9 cellular contexts compared by ENCODE assay signal in genomic region chr21:45590246-45590725, GRCh38. TPM values are rescaled to one million over a fixed set of nuclear protein-coding genes. Genes with fewer than 3 reads are reported as not detected.
DNase-seq lines count a peak whose midpoint lies in the region; ATAC-seq and TF ChIP-seq lines count a peak whose summit lies in the region.
"Had no signal": no experiment of that assay in that cellular context is flagged by ENCODE, and none has a peak within 500 bp of the region (broad histone marks: within the 10 kb centered on the region; RNA-seq: fewer than 3 reads in every experiment).

No MANE protein-coding gene starts in this region.

- peak; percentile 49 for ATAC-seq in memory B cell (ENCODE audit: low read depth)
- ATAC-seq in GM19452 (IDR thresholded peaks at IDR 0.05; ENCODE audit: unreplicated experiment) = no peak

- no peak for TF ChIP-seq CTCF in dorsolateral prefrontal cortex (IDR thresholded peaks at IDR 0.05 in 54 of 56, conservative IDR thresholded peaks at IDR 0.05 in 2 of 56; ENCODE audit: low read depth in 1 of 56, partially characterized antibody in 56 of 56)

- no peak overlapping the region for H3K27ac Mint-ChIP-seq in memory B cell

- DNase-seq in DMS 273 (lab: John Stamatoyannopoulos, UW; ENCODE audit: unreplicated experiment) (peak; percentile 54), DMS 273 treated with DMSO at 0.1 percent for 48 hours (lab: John Stamatoyannopoulos, UW) (no peak), dorsolateral prefrontal cortex (peak in 5 of 10 donors; percentile 22 to 48 (median 43)), memory B cell (ENCODE audit: low spot score in 2 of 2) (peak; percentile 25 to 66), NCI-H524 (lab: John Stamatoyannopoulos, UW) (no peak)
- DNase-seq in activated CD4-positive, CD25-positive, alpha-beta regulatory T cell (lab: John Stamatoyannopoulos, UW) = peak; percentile 57 to 71 (median 62)
- DNase-seq in stimulated activated CD8-positive, alpha-beta memory T cell treated with anti-CD3 and anti-CD28 coated beads, Interleukin-4, amount 100 ng/mL, for 4 hours (ENCODE audit: low read depth in 2 of 2, low spot score in 1 of 2) = peak; percentile 38 to 42

- H3K9me3 Mint-ChIP-seq in memory B cell = peaks cover 14% of the 10 kb centered on the region

- H3K4me3 Mint-ChIP-seq in memory B cell = no peak overlapping the region

- peaks cover 7% of the 10 kb centered on the region for H3K27me3 Mint-ChIP-seq in memory B cell

- H3K4me1 Mint-ChIP-seq in memory B cell = peaks cover 6% of the 10 kb centered on the region

- intact Hi-C loops in dorsolateral prefrontal cortex (cut with DNase I) = no loop called here

- no peak overlapping the region for H3K27ac ChIP-seq in dorsolateral prefrontal cortex
- H3K27ac ChIP-seq: 22Rv1 had no signal

- H3K27me3 ChIP-seq in dorsolateral prefrontal cortex = peaks cover 0 to 56% (median 31%) of the 10 kb centered on the region in 45 donors

- no peaks in the 10 kb centered on the region for H3K36me3 Mint-ChIP-seq in memory B cell

- peak overlapping the region in 47 of 59 donors; percentile 7 to 57 (median 38) for H3K4me3 ChIP-seq in dorsolateral prefrontal cortex

RNA-seq across cellular contexts. Expression of gene SLC19A1, which starts 48.0 kb away (rescaled TPM):
- 10 to 100 TPM; 13.2 to 83.6 (median 28.1) TPM for total RNA-seq in dorsolateral prefrontal cortex

RNA-seq across cellular contexts. Expression of gene PCBP3, which starts 53.2 kb away (rescaled TPM):
- 10 to 100 TPM; 11.0 to 29.9 (median 17.9) TPM for total RNA-seq in dorsolateral prefrontal cortex

Comparison
In these comparisons a context has a peak if more than half of its experiments do, and no peak if none do; other contexts are left out.
1. DNase-seq: peak in DMS 273 (single experiment), activated CD4-positive, CD25-positive, alpha-beta regulatory T cell (4 of 4), memory B cell (2 of 2) and stimulated activated CD8-positive, alpha-beta memory T cell treated with anti-CD3 and anti-CD28 coated beads, Interleukin-4, amount 100 ng/mL, for 4 hours (2 of 2); none in DMS 273 treated with DMSO at 0.1 percent for 48 hours (single experiment) and NCI-H524 (0 of 2).